8 cellular contexts compared by ENCODE assay signal in the genomic region with DNA sequence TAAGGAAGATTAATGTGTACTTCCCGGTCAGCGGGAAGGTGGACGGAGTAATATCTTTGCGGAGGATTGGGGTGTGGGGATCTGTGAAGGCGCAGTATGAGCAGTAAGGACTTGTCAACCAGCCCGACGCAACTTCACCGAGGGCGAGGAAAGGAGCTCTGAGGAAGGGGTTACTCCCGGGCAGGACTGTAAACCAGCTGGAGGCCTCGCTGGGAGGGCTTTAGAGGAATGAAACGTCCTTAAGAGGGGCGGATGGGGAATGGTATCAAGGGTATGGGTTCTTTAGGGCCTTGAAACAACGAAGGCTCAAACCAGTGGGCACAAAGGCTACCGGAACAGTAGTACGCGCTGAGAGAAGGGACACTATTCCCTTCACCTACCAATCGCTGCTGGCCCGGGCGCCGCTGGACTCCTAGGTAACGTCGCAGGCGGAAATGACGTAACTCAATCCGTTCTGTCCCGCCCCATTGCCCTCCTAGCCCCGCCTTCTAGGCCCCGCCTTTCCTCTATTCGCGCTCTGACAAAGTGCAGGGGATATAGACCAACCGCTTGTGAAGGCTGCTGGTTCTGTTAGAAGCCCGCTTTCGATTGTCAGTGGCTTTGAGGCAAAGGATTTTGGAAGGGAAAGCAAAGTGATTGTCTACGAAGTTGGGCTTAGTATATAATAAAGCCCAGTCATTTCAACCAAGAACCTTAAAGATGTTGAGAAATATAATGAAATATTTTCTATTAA.
DNase-seq lines count a peak whose midpoint lies in the region; ATAC-seq and TF ChIP-seq lines count a peak whose summit lies in the region.

A gene with protein sequence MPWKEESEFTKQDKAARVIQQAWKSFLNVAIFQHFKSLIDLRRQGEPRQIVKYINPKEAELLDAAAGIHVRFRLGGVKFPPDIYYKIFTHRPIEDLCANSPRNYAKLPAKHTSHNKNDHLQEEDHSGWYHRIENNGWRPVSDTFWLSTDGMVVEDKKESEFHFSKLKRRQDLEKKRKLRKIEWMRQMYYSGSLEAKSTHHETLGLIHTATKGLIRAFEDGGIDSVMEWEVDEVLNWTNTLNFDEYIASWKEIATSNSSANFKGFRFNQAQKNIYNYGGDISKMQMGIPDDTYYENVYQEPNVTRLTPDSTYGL (minus strand): TSS at position 439 of the 733 bp plus-strand sequence. CDS start 5,970 bp downstream, outside the sequence.

- peak; percentile 100 for ATAC-seq in GM19025 (IDR thresholded peaks at IDR 0.05; ENCODE audit: low read depth, unreplicated experiment)
- peak; percentile 99 for ATAC-seq in HG03280 (IDR thresholded peaks at IDR 0.05; ENCODE audit: unreplicated experiment)

- TF ChIP-seq CTCF in AG09319 (IDR thresholded peaks at IDR 0.05; ENCODE audit: low read depth, low read length) = no peak

- peak; percentile 91 for DNase-seq in AG09319 (ENCODE audit: extremely low read depth, low read depth)
- peak; percentile 98 for DNase-seq in NCI-H345 (lab: John Stamatoyannopoulos, UW)
- DNase-seq in activated CD4-positive, CD25-positive, alpha-beta regulatory T cell (lab: John Stamatoyannopoulos, UW) = peak; percentile 79 to 85 (median 84)
- peak; percentile 96 for DNase-seq in central memory CD4-positive, alpha-beta T cell
- DNase-seq in inferior parietal cortex (ENCODE audit: extremely low spot score) = peak; percentile 98
- DNase-seq in smooth muscle cell of the brain vasculature (ENCODE audit: low read depth, low spot score) = peak; percentile 95

Comparison
In these comparisons a context has a peak if more than half of its experiments do, and no peak if none do; other contexts are left out.
1. Peak in every context shown above with its lines: DNase-seq and ATAC-seq.